Comparison of ENCODE assay signal across 9 cellular contexts in genomic region chr2:109516445-109517117, GRCh38.
DNase-seq lines count a peak whose midpoint lies in the region; ATAC-seq and TF ChIP-seq lines count a peak whose summit lies in the region.
"Had no signal": no experiment of that assay in that cellular context is flagged by ENCODE, and none has a peak within 500 bp of the region (broad histone marks: within the 10 kb centered on the region; RNA-seq: fewer than 3 reads in every experiment).

No MANE protein-coding gene starts in this region.

- H3K27me3 Mint-ChIP-seq in activated CD4-positive, alpha-beta T cell treated with anti-CD3 and anti-CD28 coated beads, Interleukin-2, amount 10 ng/mL, durations not matched to agents 24 days and 14 days = no peaks in the 10 kb centered on the region
- H3K27me3 Mint-ChIP-seq: activated naive CD4-positive, alpha-beta T cell treated with anti-CD3 and anti-CD28 coated beads, Interleukin-2, amount 50 U/mL, for 24 hours had no signal

- no peak for TF ChIP-seq POLR2A in right lobe of liver (IDR thresholded peaks at IDR 0.05)

- TF ChIP-seq CTCF in right lobe of liver (IDR thresholded peaks at IDR 0.05) = peak; percentile 56 to 91 (median 81)

- intact Hi-C loops in right lobe of liver (cut with DNase I) = no loop called here
- intact Hi-C loops in activated CD4-positive, alpha-beta T cell treated with anti-CD3 and anti-CD28 coated beads, Interleukin-2, amount 10 ng/mL, durations not matched to agents 24 days and 14 days (cut with micrococcal nuclease) = no loop called here

- H3K27ac ChIP-seq in right lobe of liver = no peak overlapping the region

- no peaks in the 10 kb centered on the region for H3K36me3 ChIP-seq in right lobe of liver

- H3K4me1 Mint-ChIP-seq in activated CD4-positive, alpha-beta T cell treated with anti-CD3 and anti-CD28 coated beads, Interleukin-2, amount 10 ng/mL, durations not matched to agents 24 days and 14 days = no peaks in the 10 kb centered on the region
- H3K4me1 Mint-ChIP-seq: activated naive CD4-positive, alpha-beta T cell treated with anti-CD3 and anti-CD28 coated beads, Interleukin-2, amount 50 U/mL, for 24 hours had no signal

- H3K27me3 ChIP-seq in right lobe of liver = no peaks in the 10 kb centered on the region

- ATAC-seq in right lobe of liver = peak; percentile 88 to 95 (median 92)

- peak; percentile 36 for DNase-seq in SIG-M5 treated with dmso at 0.1 percent for 504 hours (lab: John Stamatoyannopoulos, UW; ENCODE audit: unreplicated experiment)
- no peak for DNase-seq in SIG-M5 (lab: John Stamatoyannopoulos, UW)
- peak; percentile 46 for DNase-seq in NAMALWA (ENCODE audit: low spot score)
- DNase-seq in astrocyte of the hippocampus (ENCODE audit: low read depth, low spot score) = peak; percentile 77
- peak; percentile 75 to 76 (median 75) for DNase-seq in right lobe of liver
- DNase-seq in NCI-H146 treated with DMSO at 0.1 percent for 48 hours (lab: John Stamatoyannopoulos, UW; ENCODE audit: unreplicated experiment) = no peak
- DNase-seq in C1 segment of cervical spinal cord (lab: John Stamatoyannopoulos, UW) = no peak
- no peak for DNase-seq in activated CD4-positive, alpha-beta T cell treated with anti-CD3 and anti-CD28 coated beads, Interleukin-2, amount 10 ng/mL, durations not matched to agents 24 days and 14 days

- no peaks in the 10 kb centered on the region for H3K9me3 Mint-ChIP-seq in activated CD4-positive, alpha-beta T cell treated with anti-CD3 and anti-CD28 coated beads, Interleukin-2, amount 10 ng/mL, durations not matched to agents 24 days and 14 days
- H3K9me3 Mint-ChIP-seq: activated naive CD4-positive, alpha-beta T cell treated with anti-CD3 and anti-CD28 coated beads, Interleukin-2, amount 50 U/mL, for 24 hours had no signal

- 37% methylated on average over 9 of the region's 20 CpGs for WGBS in right lobe of liver (ENCODE audit: insufficient coverage, low coverage, low lambda C conversion rate, missing lambda C conversion rate)

- H3K27ac Mint-ChIP-seq in activated CD4-positive, alpha-beta T cell treated with anti-CD3 and anti-CD28 coated beads, Interleukin-2, amount 10 ng/mL, durations not matched to agents 24 days and 14 days = no peak overlapping the region
- H3K27ac Mint-ChIP-seq: activated naive CD4-positive, alpha-beta T cell treated with anti-CD3 and anti-CD28 coated beads, Interleukin-2, amount 50 U/mL, for 24 hours had no signal

- H3K9me3 ChIP-seq in right lobe of liver = no peaks in the 10 kb centered on the region

- no peaks in the 10 kb centered on the region for H3K4me1 ChIP-seq in right lobe of liver

- no peak overlapping the region for H3K4me3 ChIP-seq in right lobe of liver

- H3K4me3 Mint-ChIP-seq in activated CD4-positive, alpha-beta T cell treated with anti-CD3 and anti-CD28 coated beads, Interleukin-2, amount 10 ng/mL, durations not matched to agents 24 days and 14 days = no peak overlapping the region
- H3K4me3 Mint-ChIP-seq: activated naive CD4-positive, alpha-beta T cell treated with anti-CD3 and anti-CD28 coated beads, Interleukin-2, amount 50 U/mL, for 24 hours had no signal

- H3K36me3 Mint-ChIP-seq in activated CD4-positive, alpha-beta T cell treated with anti-CD3 and anti-CD28 coated beads, Interleukin-2, amount 10 ng/mL, durations not matched to agents 24 days and 14 days (ENCODE audit: low read depth) = no peaks in the 10 kb centered on the region
- H3K36me3 Mint-ChIP-seq: activated naive CD4-positive, alpha-beta T cell treated with anti-CD3 and anti-CD28 coated beads, Interleukin-2, amount 50 U/mL, for 24 hours had no signal

Comparison
In these comparisons a context has a peak if more than half of its experiments do, and no peak if none do; other contexts are left out.
1. DNase-seq: peak in SIG-M5 treated with dmso at 0.1 percent for 504 hours (single experiment), NAMALWA (single experiment), astrocyte of the hippocampus (single experiment) and right lobe of liver (3 of 3); none in SIG-M5 (single experiment), NCI-H146 treated with DMSO at 0.1 percent for 48 hours (single experiment), C1 segment of cervical spinal cord (0 of 14) and activated CD4-positive, alpha-beta T cell treated with anti-CD3 and anti-CD28 coated beads, Interleukin-2, amount 10 ng/mL, durations not matched to agents 24 days and 14 days (single experiment).